8 cellular contexts compared by ENCODE assay signal in the genomic region with DNA sequence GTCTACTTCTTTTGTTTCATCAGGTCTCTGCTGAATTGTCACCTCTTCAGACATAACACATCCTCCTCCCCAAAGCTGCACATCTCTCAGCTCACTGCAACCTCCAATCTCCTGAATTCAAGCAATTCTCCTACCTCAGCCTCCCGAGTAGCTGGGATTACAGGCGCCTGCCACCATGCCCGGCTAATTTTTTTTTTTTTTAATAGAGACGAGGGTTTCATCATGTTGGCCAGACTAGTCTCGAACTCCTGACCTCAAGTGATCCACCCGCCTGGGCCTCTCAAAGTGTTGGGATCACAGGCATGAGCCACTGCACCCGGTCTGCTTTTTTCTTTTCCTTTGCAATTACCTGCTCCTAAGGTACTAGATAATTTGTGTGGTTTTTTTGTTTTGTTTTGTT. TPM values are rescaled to one million over a fixed set of nuclear protein-coding genes. Genes with fewer than 3 reads are reported as not detected.
DNase-seq lines count a peak whose midpoint lies in the region; ATAC-seq and TF ChIP-seq lines count a peak whose summit lies in the region.
"Not testable (repeated sequence)": the region's sequence is repeated elsewhere in the genome, so short reads cannot be mapped to it uniquely, and the experiment has no call there.

No MANE protein-coding gene starts in this region.

- H3K27me3 ChIP-seq in ACC112 (ENCODE audit: insufficient read depth, low read length); SJCRH30; dorsolateral prefrontal cortex; right atrium auricular region; spleen (replicated peaks in 1 of 7): not testable (repeated sequence)

- peaks cover 20% of the 10 kb centered on the region for H3K4me1 Mint-ChIP-seq in activated naive CD4-positive, alpha-beta T cell treated with anti-CD3 and anti-CD28 coated beads, Interleukin-2, amount 50 U/mL, for 24 hours
- H3K4me1 Mint-ChIP-seq in naive thymus-derived CD8-positive, alpha-beta T cell, result peaks cover 7 to 27% (median 14%) of the 10 kb centered on the region in 4 donors

- 43 to 68% (median 63%) methylated on average over 7 of the region's 7 CpGs for WGBS in spleen, 5 donors

- CTCF ChIA-PET in HEK293T (lab: Yijun Ruan, JAX), result interaction anchor here (0.6 to 0.8 kb wide), 2 partner anchors 32 to 169 kb away, joined by 3 to 4 read pairs; no protein-coding TSS in a partner anchor

- H3K36me3 ChIP-seq in ACC112 (ENCODE audit: insufficient read depth, low read length); SJCRH30; right atrium auricular region; spleen: not testable (repeated sequence)

- POLR2A ChIA-PET in HEK293T (lab: Yijun Ruan, JAX), result interaction anchor here (0.8 to 3.6 kb wide), 7 partner anchors 8 to 85 kb away, joined by 3 to 56 read pairs (median 5); a partner anchor contains a TSS
- POLR2A ChIA-PET in naive thymus-derived CD8-positive, alpha-beta T cell (lab: Charles Lee), result interaction anchor here (0.7 to 4.4 kb wide), 5 partner anchors 9 to 161 kb away, joined by 3 to 32 read pairs (median 7); a partner anchor contains a TSS

- peak overlapping the region; percentile 99 for H3K27ac Mint-ChIP-seq in activated naive CD4-positive, alpha-beta T cell treated with anti-CD3 and anti-CD28 coated beads, Interleukin-2, amount 50 U/mL, for 24 hours
- H3K27ac Mint-ChIP-seq in naive thymus-derived CD8-positive, alpha-beta T cell, result peak overlapping the region in 9 of 10 donors; percentile 15 to 100 (median 97)

- not testable (repeated sequence) for H3K79me2 ChIP-seq in ACC112 (ENCODE audit: control insufficient read depth, insufficient read depth, low read length, unreplicated experiment)

- H3K4me3 Mint-ChIP-seq in activated naive CD4-positive, alpha-beta T cell treated with anti-CD3 and anti-CD28 coated beads, Interleukin-2, amount 50 U/mL, for 24 hours, result peak overlapping the region; percentile 88
- H3K4me3 Mint-ChIP-seq in naive thymus-derived CD8-positive, alpha-beta T cell, result peak overlapping the region; percentile 89 to 99 (median 95)

- H3K27ac ChIP-seq in ACC112 (ENCODE audit: low read depth, low read length) (peak overlapping the region; percentile 97), SJCRH30 (peak overlapping the region; percentile 86), dorsolateral prefrontal cortex (peak overlapping the region; percentile 87 to 99 (median 97)), right atrium auricular region (peak overlapping the region; percentile 91 to 96), spleen (peak overlapping the region; percentile 88 to 94 (median 92))

- not testable (repeated sequence) for H3K27me3 Mint-ChIP-seq in activated naive CD4-positive, alpha-beta T cell treated with anti-CD3 and anti-CD28 coated beads, Interleukin-2, amount 50 U/mL, for 24 hours; naive thymus-derived CD8-positive, alpha-beta T cell

- H3K9me3 Mint-ChIP-seq in activated naive CD4-positive, alpha-beta T cell treated with anti-CD3 and anti-CD28 coated beads, Interleukin-2, amount 50 U/mL, for 24 hours; naive thymus-derived CD8-positive, alpha-beta T cell: not testable (repeated sequence)

- not testable (repeated sequence) for H3K36me3 Mint-ChIP-seq in activated naive CD4-positive, alpha-beta T cell treated with anti-CD3 and anti-CD28 coated beads, Interleukin-2, amount 50 U/mL, for 24 hours; naive thymus-derived CD8-positive, alpha-beta T cell

- DNase-seq in HEK293T (ENCODE audit: extremely low spot score); SJCRH30; dorsolateral prefrontal cortex; right atrium auricular region (ENCODE audit: low spot score); naive thymus-derived CD8-positive, alpha-beta T cell; spleen: not testable (repeated sequence)

- H3K9me3 ChIP-seq in SJCRH30 (replicated peaks); right atrium auricular region; spleen: not testable (repeated sequence)

- H2AFZ ChIP-seq in ACC112 (ENCODE audit: low read length, unreplicated experiment), result not testable (repeated sequence)

- TF ChIP-seq POLR2A in spleen (IDR thresholded peaks at IDR 0.05), result not testable (repeated sequence)

- not testable (repeated sequence) for TF ChIP-seq CTCF in dorsolateral prefrontal cortex (IDR thresholded peaks at IDR 0.05 in 54 of 56, conservative IDR thresholded peaks at IDR 0.05 in 2 of 56; ENCODE audit: low read depth in 1 of 56, partially characterized antibody in 56 of 56); right atrium auricular region (IDR thresholded peaks at IDR 0.05); spleen (IDR thresholded peaks at IDR 0.05 in 8 of 11, conservative IDR thresholded peaks at IDR 0.05 in 3 of 11)

- ATAC-seq in naive thymus-derived CD8-positive, alpha-beta T cell, result not testable (repeated sequence)

- H3K4me3 ChIP-seq in ACC112 (ENCODE audit: low read depth, low read length), result peak overlapping the region; percentile 75
- peak overlapping the region; percentile 54 for H3K4me3 ChIP-seq in SJCRH30
- H3K4me3 ChIP-seq in dorsolateral prefrontal cortex, result peak overlapping the region in 53 of 59 donors; percentile 27 to 73 (median 58)
- H3K4me3 ChIP-seq in right atrium auricular region, result peak overlapping the region; percentile 39 to 44
- peak overlapping the region in 6 of 8 donors; percentile 34 to 67 (median 38) for H3K4me3 ChIP-seq in spleen

- intact Hi-C loops in dorsolateral prefrontal cortex (cut with DNase I), result loop anchor here in 1 of 2 donors (1.0 kb wide), 1 partner anchor 7 kb away; a partner anchor contains a TSS
- intact Hi-C loops in spleen (cut with DNase I; ENCODE audit: low total_unique reads), result not testable (repeated sequence)

- H3K4me1 ChIP-seq in ACC112 (ENCODE audit: control insufficient read depth, insufficient read depth, low read length, unreplicated experiment); SJCRH30: not testable (repeated sequence)
- H3K4me1 ChIP-seq in right atrium auricular region, result peaks cover 0 to 27% of the 10 kb centered on the region in 2 donors
- peaks cover 6 to 47% (median 35%) of the 10 kb centered on the region in 6 donors for H3K4me1 ChIP-seq in spleen

TF ChIP-seq in HEK293T, 16 proteins besides CTCF, POLR2A, EP300 and RAD21:
- TF ChIP-seq ZNF384 (IDR thresholded peaks at IDR 0.05), result peak; percentile 67

RNA-seq across cellular contexts. Expression of a gene that starts 7.0 kb away (rescaled TPM):
- 4.4 and 5.3 TPM in 2 replicates for total RNA-seq in SJCRH30 (2014; rRNA removed; shearing (Covaris generic))
- 10 to 100 TPM in 13 of 120 experiments, 1 to 10 TPM in 107; 2.3 to 23.0 (median 5.5) TPM for total RNA-seq in dorsolateral prefrontal cortex
- 10 to 100 TPM; 12.7 to 27.2 TPM for total RNA-seq in right atrium auricular region
- total RNA-seq in naive thymus-derived CD8-positive, alpha-beta T cell, result 1 to 10 TPM; 6.2 to 8.1 TPM
- 10 to 100 TPM in 1 of 3 donors, 1 to 10 TPM in 2; 2.6 to 10.4 (median 3.5) TPM for polyA plus RNA-seq in naive thymus-derived CD8-positive, alpha-beta T cell
- 10 to 100 TPM in 6 of 7 donors, 1 to 10 TPM in 1; 9.8 to 19.7 (median 13.2) TPM for total RNA-seq in spleen
- 10 to 100 TPM in 1 of 3 donors, 1 to 10 TPM in 2; 8.5 to 14.9 (median 9.4) TPM for polyA plus RNA-seq in spleen

RNA-seq across cellular contexts. Expression of a gene that starts 11.4 kb away (rescaled TPM):
- 29.7 and 35.6 TPM in 2 replicates for total RNA-seq in SJCRH30 (2014; rRNA removed; shearing (Covaris generic))
- total RNA-seq in dorsolateral prefrontal cortex, result 10 to 100 TPM in 59 of 120 experiments, 1 to 10 TPM in 61; 3.5 to 29.8 (median 9.8) TPM
- total RNA-seq in right atrium auricular region, result 10 to 100 TPM; 19.2 to 25.4 TPM
- total RNA-seq in naive thymus-derived CD8-positive, alpha-beta T cell, result 10 to 100 TPM in 1 of 2 experiments, 1 to 10 TPM in 1; 9.5 to 10.6 TPM
- 1 to 10 TPM; 2.3 to 9.2 (median 2.9) TPM for polyA plus RNA-seq in naive thymus-derived CD8-positive, alpha-beta T cell
- total RNA-seq in spleen, result 10 to 100 TPM; 21.5 to 51.4 (median 30.9) TPM
- polyA plus RNA-seq in spleen, result 10 to 100 TPM; 21.8 to 32.6 (median 23.5) TPM

RNA-seq across cellular contexts. Expression of a gene that starts 19.6 kb away (rescaled TPM):
- total RNA-seq in SJCRH30 (2014; rRNA removed; shearing (Covaris generic)), result 2.9 and 4.0 TPM in 2 replicates
- total RNA-seq in dorsolateral prefrontal cortex (10 to 100 TPM in 4 of 120 experiments, 1 to 10 TPM in 116; 1.7 to 19.0 (median 5.1) TPM), right atrium auricular region (1 to 10 TPM; 4.8 to 5.1 TPM), spleen (1 to 10 TPM; 1.7 to 3.4 (median 3.0) TPM)
- total RNA-seq in naive thymus-derived CD8-positive, alpha-beta T cell, result 1 to 10 TPM; 3.8 to 4.0 TPM
- polyA plus RNA-seq in naive thymus-derived CD8-positive, alpha-beta T cell, result under 1 TPM; 0.39 to 0.49 (median 0.44) TPM
- polyA plus RNA-seq in spleen, result 1 to 10 TPM in 1 of 3 donors, under 1 TPM in 2; 0.50 to 1.8 (median 0.56) TPM

RNA-seq across cellular contexts. Expression of a gene that starts 32.8 kb away (rescaled TPM):
- 3.8 and 6.6 TPM in 2 replicates for total RNA-seq in SJCRH30 (2014; rRNA removed; shearing (Covaris generic))
- total RNA-seq in dorsolateral prefrontal cortex (10 to 100 TPM; 22.5 to 59.4 (median 36.1) TPM), right atrium auricular region (100 to 1,000 TPM; 123 to 199 TPM), spleen (100 to 1,000 TPM in 6 of 7 donors, 10 to 100 TPM in 1; 92.3 to 243 (median 179) TPM)
- 10 to 100 TPM; 11.8 to 12.8 TPM for total RNA-seq in naive thymus-derived CD8-positive, alpha-beta T cell
- polyA plus RNA-seq in naive thymus-derived CD8-positive, alpha-beta T cell, result 10 to 100 TPM; 17.3 to 27.8 (median 22.6) TPM
- polyA plus RNA-seq in spleen, result 100 to 1,000 TPM in 2 of 3 donors, 10 to 100 TPM in 1; 90.6 to 215 (median 136) TPM

RNA-seq across cellular contexts. Expression of a gene that starts 34.0 kb away (rescaled TPM):
- 0.13 and 0.32 TPM in 2 replicates for total RNA-seq in SJCRH30 (2014; rRNA removed; shearing (Covaris generic))
- total RNA-seq in dorsolateral prefrontal cortex (100 to 1,000 TPM in 111 of 120 experiments, 10 to 100 TPM in 9; 43.7 to 217 (median 146) TPM), right atrium auricular region (1 to 10 TPM; 5.2 to 5.5 TPM), spleen (1 to 10 TPM in 3 of 7 donors, under 1 TPM in 4; 0.32 to 2.3 (median 0.85) TPM)
- under 1 TPM; 0.47 to 0.62 TPM for total RNA-seq in naive thymus-derived CD8-positive, alpha-beta T cell
- polyA plus RNA-seq in naive thymus-derived CD8-positive, alpha-beta T cell, result under 1 TPM in 1 of 3 donors, not detected in 2; 0.13 TPM
- under 1 TPM; 0.30 to 0.61 (median 0.35) TPM for polyA plus RNA-seq in spleen
